ENCODE assay signal across 1 cellular context in the genomic region with DNA sequence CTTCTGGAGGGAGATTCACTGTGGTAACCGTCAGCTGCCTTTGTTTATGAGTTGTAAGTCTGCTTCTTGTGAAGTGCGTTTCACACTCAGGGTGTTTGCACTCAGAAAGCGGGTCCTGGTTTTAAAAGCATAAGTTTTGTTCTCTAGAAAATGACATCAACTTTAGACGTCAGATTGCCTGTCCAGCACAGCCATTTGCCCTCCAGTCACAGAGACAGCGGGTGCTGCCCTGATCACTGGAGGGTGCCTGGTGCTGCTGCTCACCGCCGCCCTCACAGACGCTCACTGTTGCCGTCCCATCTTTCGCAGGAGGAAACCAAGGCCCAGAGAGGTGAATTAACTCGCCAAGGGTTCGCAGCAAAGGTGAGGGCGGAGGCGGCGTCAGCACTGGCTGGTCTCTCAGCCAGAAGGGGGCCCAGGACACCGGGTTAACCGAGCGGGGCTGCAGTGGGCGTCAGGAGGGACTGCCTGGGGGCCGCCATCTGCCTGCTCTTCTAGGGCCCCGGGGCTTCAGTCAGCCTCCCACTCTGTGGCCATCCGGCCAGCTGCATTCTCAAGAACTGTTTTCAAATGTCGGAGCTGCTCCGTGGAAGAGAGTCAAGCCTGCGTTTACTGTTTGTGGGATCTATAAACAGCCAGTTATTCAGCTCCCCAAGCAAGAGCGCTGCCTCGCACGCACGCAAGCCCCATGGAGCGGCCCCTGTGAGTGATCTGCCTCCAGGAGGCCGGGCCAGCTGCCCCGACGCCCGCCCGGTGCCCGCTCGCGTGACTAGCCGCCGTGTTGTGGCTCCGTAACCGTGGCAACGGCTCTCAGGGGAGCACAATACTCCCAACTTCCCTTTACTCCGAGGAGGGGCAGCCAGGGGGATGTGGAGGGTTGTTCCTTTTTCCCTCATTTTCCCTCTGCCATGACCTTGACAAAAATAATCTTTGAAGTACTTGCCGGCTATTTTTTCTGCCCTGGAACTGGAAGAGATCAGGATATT.
TF ChIP-seq lines count a peak whose summit lies in the region.

No MANE protein-coding gene starts in this region.

TF ChIP-seq in HepG2, 621 proteins besides CTCF, POLR2A, EP300 and RAD21 (continued from another document):
- peak; percentile 73; the same call in 1 of the 2 replicates for TF ChIP-seq AHR (CRISPR knock-in tag; IDR thresholded peaks at IDR 0.05)
- peak; percentile 74 for TF ChIP-seq RFX3 (CRISPR knock-in tag; IDR thresholded peaks at IDR 0.05)
- TF ChIP-seq, protein P1, sequence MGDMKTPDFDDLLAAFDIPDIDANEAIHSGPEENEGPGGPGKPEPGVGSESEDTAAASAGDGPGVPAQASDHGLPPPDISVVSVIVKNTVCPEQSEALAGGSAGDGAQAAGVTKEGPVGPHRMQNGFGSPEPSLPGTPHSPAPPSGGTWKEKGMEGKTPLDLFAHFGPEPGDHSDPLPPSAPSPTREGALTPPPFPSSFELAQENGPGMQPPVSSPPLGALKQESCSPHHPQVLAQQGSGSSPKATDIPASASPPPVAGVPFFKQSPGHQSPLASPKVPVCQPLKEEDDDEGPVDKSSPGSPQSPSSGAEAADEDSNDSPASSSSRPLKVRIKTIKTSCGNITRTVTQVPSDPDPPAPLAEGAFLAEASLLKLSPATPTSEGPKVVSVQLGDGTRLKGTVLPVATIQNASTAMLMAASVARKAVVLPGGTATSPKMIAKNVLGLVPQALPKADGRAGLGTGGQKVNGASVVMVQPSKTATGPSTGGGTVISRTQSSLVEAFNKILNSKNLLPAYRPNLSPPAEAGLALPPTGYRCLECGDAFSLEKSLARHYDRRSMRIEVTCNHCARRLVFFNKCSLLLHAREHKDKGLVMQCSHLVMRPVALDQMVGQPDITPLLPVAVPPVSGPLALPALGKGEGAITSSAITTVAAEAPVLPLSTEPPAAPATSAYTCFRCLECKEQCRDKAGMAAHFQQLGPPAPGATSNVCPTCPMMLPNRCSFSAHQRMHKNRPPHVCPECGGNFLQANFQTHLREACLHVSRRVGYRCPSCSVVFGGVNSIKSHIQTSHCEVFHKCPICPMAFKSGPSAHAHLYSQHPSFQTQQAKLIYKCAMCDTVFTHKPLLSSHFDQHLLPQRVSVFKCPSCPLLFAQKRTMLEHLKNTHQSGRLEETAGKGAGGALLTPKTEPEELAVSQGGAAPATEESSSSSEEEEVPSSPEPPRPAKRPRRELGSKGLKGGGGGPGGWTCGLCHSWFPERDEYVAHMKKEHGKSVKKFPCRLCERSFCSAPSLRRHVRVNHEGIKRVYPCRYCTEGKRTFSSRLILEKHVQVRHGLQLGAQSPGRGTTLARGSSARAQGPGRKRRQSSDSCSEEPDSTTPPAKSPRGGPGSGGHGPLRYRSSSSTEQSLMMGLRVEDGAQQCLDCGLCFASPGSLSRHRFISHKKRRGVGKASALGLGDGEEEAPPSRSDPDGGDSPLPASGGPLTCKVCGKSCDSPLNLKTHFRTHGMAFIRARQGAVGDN (CRISPR knock-in tag; IDR thresholded peaks at IDR 0.05): 0 out of 2 replicates have a peak, but pooled peaks have one; percentile 18
- no peak for TF ChIP-seq NBN (conservative IDR thresholded peaks at IDR 0.05)
- peak; percentile 23; the same call in 1 of the 2 replicates for TF ChIP-seq RNF2 (conservative IDR thresholded peaks at IDR 0.05; ENCODE audit: low read depth)
- TF ChIP-seq ARNT (IDR thresholded peaks at IDR 0.05): peak; percentile 63; the same call in 1 of the 2 replicates
- peak; percentile 96 for TF ChIP-seq BHLHE40 (IDR thresholded peaks at IDR 0.05; ENCODE audit: low read length)
- TF ChIP-seq ZNF768 (CRISPR knock-in tag; IDR thresholded peaks at IDR 0.05): peak; percentile 69; the same call in 1 of the 2 replicates
- TF ChIP-seq, protein P2, sequence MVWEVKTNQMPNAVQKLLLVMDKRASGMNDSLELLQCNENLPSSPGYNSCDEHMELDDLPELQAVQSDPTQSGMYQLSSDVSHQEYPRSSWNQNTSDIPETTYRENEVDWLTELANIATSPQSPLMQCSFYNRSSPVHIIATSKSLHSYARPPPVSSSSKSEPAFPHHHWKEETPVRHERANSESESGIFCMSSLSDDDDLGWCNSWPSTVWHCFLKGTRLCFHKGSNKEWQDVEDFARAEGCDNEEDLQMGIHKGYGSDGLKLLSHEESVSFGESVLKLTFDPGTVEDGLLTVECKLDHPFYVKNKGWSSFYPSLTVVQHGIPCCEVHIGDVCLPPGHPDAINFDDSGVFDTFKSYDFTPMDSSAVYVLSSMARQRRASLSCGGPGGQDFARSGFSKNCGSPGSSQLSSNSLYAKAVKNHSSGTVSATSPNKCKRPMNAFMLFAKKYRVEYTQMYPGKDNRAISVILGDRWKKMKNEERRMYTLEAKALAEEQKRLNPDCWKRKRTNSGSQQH (CRISPR knock-in tag; IDR thresholded peaks at IDR 0.05; ENCODE audit: low read depth): no peak
- no peak for TF ChIP-seq GLI4 (CRISPR knock-in tag; IDR thresholded peaks at IDR 0.05; ENCODE audit: borderline replicate concordance)
- TF ChIP-seq, protein P3, sequence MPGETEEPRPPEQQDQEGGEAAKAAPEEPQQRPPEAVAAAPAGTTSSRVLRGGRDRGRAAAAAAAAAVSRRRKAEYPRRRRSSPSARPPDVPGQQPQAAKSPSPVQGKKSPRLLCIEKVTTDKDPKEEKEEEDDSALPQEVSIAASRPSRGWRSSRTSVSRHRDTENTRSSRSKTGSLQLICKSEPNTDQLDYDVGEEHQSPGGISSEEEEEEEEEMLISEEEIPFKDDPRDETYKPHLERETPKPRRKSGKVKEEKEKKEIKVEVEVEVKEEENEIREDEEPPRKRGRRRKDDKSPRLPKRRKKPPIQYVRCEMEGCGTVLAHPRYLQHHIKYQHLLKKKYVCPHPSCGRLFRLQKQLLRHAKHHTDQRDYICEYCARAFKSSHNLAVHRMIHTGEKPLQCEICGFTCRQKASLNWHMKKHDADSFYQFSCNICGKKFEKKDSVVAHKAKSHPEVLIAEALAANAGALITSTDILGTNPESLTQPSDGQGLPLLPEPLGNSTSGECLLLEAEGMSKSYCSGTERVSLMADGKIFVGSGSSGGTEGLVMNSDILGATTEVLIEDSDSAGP (CRISPR knock-in tag; IDR thresholded peaks at IDR 0.05; ENCODE audit: borderline replicate concordance): 0 out of 2 replicates have a peak, but pooled peaks have one; percentile 11
